Comparison of ENCODE assay signal across 20 cellular contexts in the genomic region with DNA sequence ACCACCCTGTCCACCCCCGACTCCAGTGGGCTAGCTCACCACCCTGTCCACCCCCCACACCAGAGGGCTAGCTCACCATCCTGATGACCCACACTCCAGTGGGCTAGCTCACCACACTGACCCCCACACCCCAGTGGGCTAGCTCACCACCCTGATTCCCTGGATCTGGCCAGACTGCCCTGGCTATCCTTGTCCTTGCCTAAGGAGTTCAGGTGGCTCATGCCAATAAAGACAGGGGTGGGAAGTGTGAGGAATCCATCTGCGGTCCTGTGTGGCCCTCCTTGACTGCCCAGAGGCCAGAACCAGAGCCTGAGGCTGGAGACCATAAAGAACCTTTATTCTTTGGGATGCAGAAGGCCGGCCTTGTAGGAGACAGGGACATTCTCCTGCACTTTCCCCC. TPM values are rescaled to one million over a fixed set of nuclear protein-coding genes. Genes with fewer than 3 reads are reported as not detected.
DNase-seq lines count a peak whose midpoint lies in the region; ATAC-seq and TF ChIP-seq lines count a peak whose summit lies in the region.
"Had no signal": no experiment of that assay in that cellular context is flagged by ENCODE, and none has a peak within 500 bp of the region (broad histone marks: within the 10 kb centered on the region; RNA-seq: fewer than 3 reads in every experiment).

No MANE protein-coding gene starts in this region.

- H3K4me3 Mint-ChIP-seq in dendritic cell treated with granulocyte-macrophage colony-stimulating factor and Interleukin-4, amounts not matched to agents 40 ng/mL and 50 ng/mL, for 4 days: no peak overlapping the region
- no peak overlapping the region for H3K4me3 Mint-ChIP-seq in nephron
- H3K4me3 Mint-ChIP-seq: activated CD4-positive, alpha-beta T cell treated with anti-CD3 and anti-CD28 coated beads, Interleukin-2, amount 10 ng/mL, durations not matched to agents 7 days and 5 days; CD8-positive, alpha-beta T cell; T-helper 17 cell had no signal

- no peak overlapping the region for H4K5ac ChIP-seq in IMR-90 (ENCODE audit: low read depth, low read length)

- dilution Hi-C loops in IMR-90 (cut with HindIII; ENCODE audit: low sequenced_read_pairs, unreplicated experiment): no loop called here

- H3K9me1 ChIP-seq in IMR-90 (ENCODE audit: insufficient read depth, low read length): peaks cover 16% of the 10 kb centered on the region; the same call in 1 of the 2 replicates

- H2BK20ac ChIP-seq in IMR-90 (ENCODE audit: low read depth, low read length): peak overlapping the region; percentile 73; the same call in 1 of the 2 replicates

- peaks cover 26% of the 10 kb centered on the region for H3K27me3 Mint-ChIP-seq in dendritic cell treated with granulocyte-macrophage colony-stimulating factor and Interleukin-4, amounts not matched to agents 40 ng/mL and 50 ng/mL, for 4 days
- H3K27me3 Mint-ChIP-seq in nephron (ENCODE audit: low read depth): peaks cover 10% of the 10 kb centered on the region

- H2BK120ac ChIP-seq in IMR-90 (ENCODE audit: low read depth, low read length): peak overlapping the region; percentile 68

- no peak overlapping the region for H3K23ac ChIP-seq in IMR-90 (ENCODE audit: low read depth, low read length)

- no peak overlapping the region for H2BK5ac ChIP-seq in IMR-90 (ENCODE audit: low read depth, low read length, poor library complexity, severe bottlenecking)

- TF ChIP-seq EP300 in SK-N-SH (IDR thresholded peaks at IDR 0.05; ENCODE audit: borderline replicate concordance in 1 of 2, low read depth in 1 of 2, low read length in 1 of 2): no peak

- no peak for DNase-seq in IMR-90
- DNase-seq in NAMALWA (ENCODE audit: low spot score): no peak
- DNase-seq in SK-N-SH: no peak
- DNase-seq in SK-N-DZ (ENCODE audit: low spot score): no peak
- DNase-seq: colonic mucosa, GDM1, midbrain, NCI-H1694 treated with DMSO at 0.1 percent for 48 hours had no signal

- CTCF ChIA-PET in IMR-90 (lab: Yijun Ruan, JAX): no interaction called here
- CTCF ChIA-PET in SK-N-SH (lab: Yijun Ruan, JAX): interaction anchor here (2.4 kb wide), 1 partner anchor 29 kb away, joined by 19 read pairs; no protein-coding TSS in a partner anchor

- H3K27me3 ChIP-seq in BLaER1 (peaks cover 6% of the 10 kb centered on the region; the same call in 1 of the 2 replicates), IMR-90 (ENCODE audit: control insufficient read depth, insufficient read depth, low read length) (peaks cover 6% of the 10 kb centered on the region), SK-N-SH (ENCODE audit: insufficient read depth) (no peaks in the 10 kb centered on the region)
- H3K27me3 ChIP-seq: brain microvascular endothelial cell, colonic mucosa, vagina had no signal

- TF ChIP-seq POLR2A in IMR-90 (IDR thresholded peaks at IDR 0.05; ENCODE audit: low read depth, low read length): no peak

- no peaks in the 10 kb centered on the region for H3K9me3 ChIP-seq in BLaER1
- no peaks in the 10 kb centered on the region for H3K9me3 ChIP-seq in IMR-90 (ENCODE audit: control insufficient read depth, insufficient read depth, low read length)
- no peaks in the 10 kb centered on the region for H3K9me3 ChIP-seq in SK-N-SH
- H3K9me3 ChIP-seq: colonic mucosa, prostate gland, vagina had no signal

- POLR2A ChIA-PET in IMR-90 (lab: Charles Lee; ENCODE audit: unreplicated experiment) (no interaction called here), SK-N-SH (lab: Yijun Ruan, JAX) (no interaction called here)

- no peak overlapping the region for H3K56ac ChIP-seq in IMR-90 (ENCODE audit: extremely low read depth, insufficient read depth, low read length)

- H2AFZ ChIP-seq in IMR-90 (replicated peaks; ENCODE audit: low read length, poor library complexity) (no peak overlapping the region), SK-N-SH (ENCODE audit: low read depth) (no peak overlapping the region)

- TF ChIP-seq RAD21 in IMR-90 (IDR thresholded peaks at IDR 0.05; ENCODE audit: low read length): no peak
- TF ChIP-seq RAD21 in SK-N-SH (IDR thresholded peaks at IDR 0.05; ENCODE audit: low read length): no peak

- peak overlapping the region; percentile 57 for H4K91ac ChIP-seq in IMR-90 (ENCODE audit: insufficient read depth, low read depth, low read length)

- no peaks in the 10 kb centered on the region for H3K36me3 Mint-ChIP-seq in dendritic cell treated with granulocyte-macrophage colony-stimulating factor and Interleukin-4, amounts not matched to agents 40 ng/mL and 50 ng/mL, for 4 days (ENCODE audit: low read depth)
- no peaks in the 10 kb centered on the region for H3K36me3 Mint-ChIP-seq in nephron (ENCODE audit: low read depth)
- H3K36me3 Mint-ChIP-seq: CD8-positive, alpha-beta T cell had no signal

- peak overlapping the region; percentile 96 for H3K4me2 ChIP-seq in BLaER1
- no peak overlapping the region for H3K4me2 ChIP-seq in IMR-90 (ENCODE audit: low read depth, low read length)
- H3K4me2 ChIP-seq in SK-N-SH: no peak overlapping the region

- ATAC-seq in IMR-90 (ENCODE audit: low read depth) (no peak), HG02678 (IDR thresholded peaks at IDR 0.05; ENCODE audit: unreplicated experiment) (no peak)

- peak overlapping the region; percentile 68; the same call in 1 of the 2 replicates for H3K14ac ChIP-seq in IMR-90 (replicated peaks; ENCODE audit: low read depth, low read length)

- no peaks in the 10 kb centered on the region for H3K79me1 ChIP-seq in IMR-90 (ENCODE audit: low read depth in 1 of 2, low read length in 2 of 2)

- H4K8ac ChIP-seq in IMR-90 (ENCODE audit: low read depth in 2 of 2, low read length in 2 of 2): peak overlapping the region in 1 of 2 experiments; percentile 5; a peak in 1 of 4 replicates

- no TSS peak for BruUV-seq in IMR-90 (replicated peaks; lab: Mats Ljungman, UMichigan)

- no peak overlapping the region for H3K9ac ChIP-seq in BLaER1
- no peak overlapping the region for H3K9ac ChIP-seq in IMR-90 (ENCODE audit: low read depth, low read length)
- no peak overlapping the region for H3K9ac ChIP-seq in SK-N-SH

- H3K4me1 Mint-ChIP-seq in dendritic cell treated with granulocyte-macrophage colony-stimulating factor and Interleukin-4, amounts not matched to agents 40 ng/mL and 50 ng/mL, for 4 days (ENCODE audit: low read depth): peaks cover 33% of the 10 kb centered on the region
- peaks cover 24% of the 10 kb centered on the region for H3K4me1 Mint-ChIP-seq in nephron

- peak overlapping the region; percentile 70 for H3K4ac ChIP-seq in IMR-90 (ENCODE audit: low read depth, low read length)

- in situ Hi-C loops in IMR-90 (cut with MboI; ENCODE audit: low sequenced_read_pairs): no loop called here

- WGBS in IMR-90 (ENCODE audit: extremely low coverage in 2 of 2, insufficient read length in 1 of 2), 2 experiments: no CpG with 5 or more reads among the region's 3 CpGs
- WGBS in SK-N-SH (ENCODE audit: low lambda C conversion rate): 69% methylated on average over 3 of the region's 3 CpGs

- H3K9me3 Mint-ChIP-seq in dendritic cell treated with granulocyte-macrophage colony-stimulating factor and Interleukin-4, amounts not matched to agents 40 ng/mL and 50 ng/mL, for 4 days: no peaks in the 10 kb centered on the region
- H3K9me3 Mint-ChIP-seq in nephron: no peaks in the 10 kb centered on the region
- H3K9me3 Mint-ChIP-seq: activated CD4-positive, alpha-beta T cell treated with anti-CD3 and anti-CD28 coated beads, Interleukin-2, amount 10 ng/mL, durations not matched to agents 7 days and 5 days; CD8-positive, alpha-beta T cell had no signal

- H3K36me3 ChIP-seq in BLaER1 (no peaks in the 10 kb centered on the region), IMR-90 (ENCODE audit: control insufficient read depth, insufficient read depth, low read length) (no peaks in the 10 kb centered on the region), SK-N-SH (replicated peaks in 1 of 2; ENCODE audit: control insufficient read depth in 1 of 2, insufficient read depth in 2 of 2, low read length in 1 of 2) (no peaks in the 10 kb centered on the region)
- H3K36me3 ChIP-seq: brain microvascular endothelial cell, colonic mucosa, prostate gland, vagina had no signal

- no peak for TF ChIP-seq CTCF in IMR-90 (conservative IDR thresholded peaks at IDR 0.05; ENCODE audit: low read depth, low read length)
- no peak for TF ChIP-seq CTCF in nephron (IDR thresholded peaks at IDR 0.05; ENCODE audit: unreplicated experiment in 3 of 3)
- TF ChIP-seq CTCF in SK-N-SH (IDR thresholded peaks at IDR 0.05): no peak

- no peaks in the 10 kb centered on the region for H3K9me2 ChIP-seq in SK-N-SH

- H3K4me3 ChIP-seq in BLaER1 (no peak overlapping the region), IMR-90 (ENCODE audit: insufficient read depth, low read depth, low read length) (no peak overlapping the region), SK-N-SH (ENCODE audit: low read depth in 2 of 2, low read length in 1 of 2) (no peak overlapping the region)
- H3K4me3 ChIP-seq: colonic mucosa, prostate gland, vagina had no signal

- H3K27ac ChIP-seq in BLaER1: peak overlapping the region; percentile 64; the same call in 1 of the 2 replicates
- H3K27ac ChIP-seq in IMR-90 (ENCODE audit: insufficient read depth, low read length): no peak overlapping the region
- no peak overlapping the region for H3K27ac ChIP-seq in SK-N-SH (ENCODE audit: low read depth in 2 of 2, low read length in 1 of 2)
- H3K27ac ChIP-seq: brain microvascular endothelial cell, colonic mucosa, prostate gland, vagina had no signal

- peak overlapping the region; percentile 79 for H2AK5ac ChIP-seq in IMR-90 (ENCODE audit: low read depth, low read length)

- peaks cover 5% of the 10 kb centered on the region for H3F3A ChIP-seq in SK-N-SH (replicated peaks; ENCODE audit: insufficient read depth)

- no peak overlapping the region for H3K18ac ChIP-seq in IMR-90 (ENCODE audit: low read depth, low read length)

- peak overlapping the region; percentile 23 for H2AK9ac ChIP-seq in IMR-90 (replicated peaks; ENCODE audit: low read depth, low read length, poor library complexity)

- intact Hi-C loops in IMR-90 (cut with micrococcal nuclease): no loop called here
- intact Hi-C loops in dendritic cell treated with granulocyte-macrophage colony-stimulating factor and Interleukin-4, amounts not matched to agents 40 ng/mL and 50 ng/mL, for 4 days (cut with micrococcal nuclease): no loop called here

- peak overlapping the region; percentile 35 for H3K27ac Mint-ChIP-seq in dendritic cell treated with granulocyte-macrophage colony-stimulating factor and Interleukin-4, amounts not matched to agents 40 ng/mL and 50 ng/mL, for 4 days
- peak overlapping the region; percentile 66 to 86 (median 82) for H3K27ac Mint-ChIP-seq in nephron
- H3K27ac Mint-ChIP-seq: CD8-positive, alpha-beta T cell; T-helper 17 cell had no signal

- peaks cover 77% of the 10 kb centered on the region for H3K4me1 ChIP-seq in BLaER1
- H3K4me1 ChIP-seq in IMR-90 (ENCODE audit: control insufficient read depth, insufficient read depth, low read length): peaks cover 12% of the 10 kb centered on the region
- peaks cover 7 to 23% of the 10 kb centered on the region in 2 experiments; a peak in 3 of 4 replicates for H3K4me1 ChIP-seq in SK-N-SH (ENCODE audit: control insufficient read depth in 1 of 2, insufficient read depth in 2 of 2, low read depth in 1 of 2, low read length in 1 of 2)
- H3K4me1 ChIP-seq: colonic mucosa, prostate gland had no signal

- peak overlapping the region; percentile 50; the same call in 1 of the 3 replicates for H2BK15ac ChIP-seq in IMR-90 (ENCODE audit: low read depth, low read length)

- H3K79me2 ChIP-seq in SK-N-SH (ENCODE audit: insufficient read depth): no peaks in the 10 kb centered on the region

- H4K20me1 ChIP-seq in BLaER1 (peaks cover 12% of the 10 kb centered on the region; the same call in 1 of the 2 replicates), IMR-90 (ENCODE audit: insufficient read depth, low read length) (no peaks in the 10 kb centered on the region), SK-N-SH (ENCODE audit: insufficient read depth) (no peaks in the 10 kb centered on the region)

RNA-seq across cellular contexts. Expression of a gene that starts 3.6 kb away (rescaled TPM):
- not detected in 2 replicates for total RNA-seq in IMR-90 (2012; rRNA removed)
- 0.13 and 0.17 TPM in 2 replicates for polyA plus RNA-seq in IMR-90 (2012; rRNA removed)
- 0.04 TPM in 1 of 2 replicates, not detected in the other for polyA plus RNA-seq in IMR-90 (2012; cell fraction: cytosol; rRNA removed)
- polyA plus RNA-seq in IMR-90 (2012; cell fraction: nucleus; rRNA removed; ENCODE audit: low replicate concordance): 0.14 and 0.21 TPM in 2 replicates
- polyA plus RNA-seq in SK-N-SH (2012; rRNA removed): 0.26 and 0.62 TPM in 2 replicates
- 0.28 and 0.29 TPM in 2 replicates for polyA plus RNA-seq in SK-N-SH (2012; cell fraction: cytosol; rRNA removed)
- polyA plus RNA-seq in SK-N-SH (2012; cell fraction: nucleus; rRNA removed): 1.3 and 1.4 TPM in 2 replicates
- not detected in 2 replicates for polyA plus RNA-seq in SK-N-DZ (2014; cell fraction: cytosol; rRNA removed)
- polyA plus RNA-seq in SK-N-DZ (2014; cell fraction: nucleus; rRNA removed): not detected in 2 replicates
- total RNA-seq: activated CD4-positive, alpha-beta T cell treated with anti-CD3 and anti-CD28 coated beads, Interleukin-2, amount 10 ng/mL, durations not matched to agents 7 days and 5 days; CD8-positive, alpha-beta T cell; T-helper 17 cell had no signal

RNA-seq across cellular contexts. Expression of a gene that starts 40.4 kb away (rescaled TPM):
- not detected in 2 replicates for total RNA-seq in IMR-90 (2012; rRNA removed)
- polyA plus RNA-seq in IMR-90 (2012; rRNA removed): not detected in 2 replicates
- not detected in 2 replicates for polyA plus RNA-seq in IMR-90 (2012; cell fraction: cytosol; rRNA removed)
- polyA plus RNA-seq in IMR-90 (2012; cell fraction: nucleus; rRNA removed; ENCODE audit: low replicate concordance): 0.01 and 0.03 TPM in 2 replicates
- polyA plus RNA-seq in SK-N-SH (2012; rRNA removed): 0.30 and 0.36 TPM in 2 replicates
- 0.13 and 0.18 TPM in 2 replicates for polyA plus RNA-seq in SK-N-SH (2012; cell fraction: cytosol; rRNA removed)
- polyA plus RNA-seq in SK-N-SH (2012; cell fraction: nucleus; rRNA removed): 1.1 and 1.3 TPM in 2 replicates
- not detected in 2 replicates for polyA plus RNA-seq in SK-N-DZ (2014; cell fraction: cytosol; rRNA removed)
- polyA plus RNA-seq in SK-N-DZ (2014; cell fraction: nucleus; rRNA removed): not detected in 2 replicates
- total RNA-seq: activated CD4-positive, alpha-beta T cell treated with anti-CD3 and anti-CD28 coated beads, Interleukin-2, amount 10 ng/mL, durations not matched to agents 7 days and 5 days; CD8-positive, alpha-beta T cell; T-helper 17 cell had no signal
- polyA plus RNA-seq: adipose tissue, neural cell had no signal
